ENCODE assay signal across 11 cellular contexts in the genomic region with DNA sequence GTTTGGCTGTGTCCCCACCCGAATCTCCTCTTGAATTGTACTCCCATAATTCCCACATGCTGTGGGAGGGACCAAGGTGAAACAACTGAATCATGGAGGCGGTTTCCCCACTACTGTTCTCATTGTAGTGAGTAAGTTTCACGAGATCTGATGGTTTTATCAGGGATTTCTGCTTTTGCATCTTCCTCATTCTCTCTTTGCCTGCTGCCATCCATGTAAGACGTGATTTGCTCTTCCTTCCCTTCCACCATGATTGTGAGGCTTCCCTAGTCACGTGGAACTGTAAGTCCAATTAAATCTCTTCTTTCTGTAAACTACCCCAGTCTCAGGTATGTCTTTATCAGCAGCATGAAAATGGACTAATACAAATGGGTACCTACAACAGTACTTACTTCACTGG.
"Had no signal": no experiment of that assay in that cellular context is flagged by ENCODE, and none has a peak within 500 bp of the region (broad histone marks: within the 10 kb centered on the region; RNA-seq: fewer than 3 reads in every experiment).

No MANE protein-coding gene starts in this region.

- H3K4me3 Mint-ChIP-seq: GM23338, H9, HFFc6 had no signal

- H3K4me2 ChIP-seq: GM23338 had no signal

- H3K27ac ChIP-seq: GM23248 had no signal

- H2AFZ ChIP-seq: GM23248, GM23338 had no signal

- H3K27ac Mint-ChIP-seq: GM23338, H9, HFFc6 had no signal

- H3K4me1 Mint-ChIP-seq: GM23338 had no signal

- FAIRE-seq: H1, H54 had no signal

- H3K9ac ChIP-seq: GM23248 had no signal

- DNase-seq: GM23248, GOT3, H7, H9, HCEC 1CT, HFFc6 had no signal

- H3K4me3 ChIP-seq: GM23248, GM23338, HAP-1 had no signal

- ATAC-seq: GM23338, HCT116 had no signal
